ENCODE assay signal across 13 cellular contexts in genomic region chr1:204583909-204584632, GRCh38.
A peak's percentile ranks its signal among the peaks of the same experiment; 100 is the strongest.
DNase-seq lines count a peak whose midpoint lies in the region; ATAC-seq and TF ChIP-seq lines count a peak whose summit lies in the region.
"Had no signal": no experiment of that assay in that cellular context is flagged by ENCODE, and none has a peak within 500 bp of the region (broad histone marks: within the 10 kb centered on the region; RNA-seq: fewer than 3 reads in every experiment).

No MANE protein-coding gene starts in this region.

- H3K27ac Mint-ChIP-seq in activated CD4-positive, alpha-beta memory T cell treated with anti-CD3 and anti-CD28 coated beads, Interleukin-2, amount 10 ng/mL, durations not matched to agents 7 days and 5 days, result peak overlapping the region; percentile 64
- H3K27ac Mint-ChIP-seq in activated CD4-positive, alpha-beta memory T cell treated with anti-CD3 and anti-CD28 coated beads for 36 hours, result no peak overlapping the region
- peak overlapping the region; percentile 67 for H3K27ac Mint-ChIP-seq in stimulated activated memory B cell treated with anti-CD40 and anti-IgM and Interleukin-4, amounts not matched to agents 10 μg/mL and 1 μg/mL and 100 μg/mL, for 72 hours

- POLR2A ChIA-PET in activated CD4-positive, alpha-beta memory T cell treated with anti-CD3 and anti-CD28 coated beads, Interleukin-2, amount 10 ng/mL, durations not matched to agents 7 days and 5 days (lab: Charles Lee), result no interaction called here
- POLR2A ChIA-PET in activated CD4-positive, alpha-beta memory T cell treated with anti-CD3 and anti-CD28 coated beads for 36 hours (lab: Charles Lee), result no interaction called here

- H3K9me3 Mint-ChIP-seq in activated CD4-positive, alpha-beta memory T cell treated with anti-CD3 and anti-CD28 coated beads, Interleukin-2, amount 10 ng/mL, durations not matched to agents 7 days and 5 days, result no peaks in the 10 kb centered on the region
- no peaks in the 10 kb centered on the region for H3K9me3 Mint-ChIP-seq in activated CD4-positive, alpha-beta memory T cell treated with anti-CD3 and anti-CD28 coated beads for 36 hours
- no peaks in the 10 kb centered on the region for H3K9me3 Mint-ChIP-seq in stimulated activated memory B cell treated with anti-CD40 and anti-IgM and Interleukin-4, amounts not matched to agents 10 μg/mL and 1 μg/mL and 100 μg/mL, for 72 hours

- intact Hi-C loops in activated CD4-positive, alpha-beta memory T cell treated with anti-CD3 and anti-CD28 coated beads for 36 hours (cut with micrococcal nuclease), result no loop called here
- intact Hi-C loops in mucosa of descending colon (cut with DNase I, micrococcal nuclease), result no loop called here

- no peak for TF ChIP-seq CTCF in mucosa of descending colon (IDR thresholded peaks at IDR 0.05)
- TF ChIP-seq CTCF in smooth muscle cell (IDR thresholded peaks at IDR 0.05; ENCODE audit: borderline replicate concordance, insufficient read depth, poor library complexity, severe bottlenecking), result no peak

- H3K79me2 ChIP-seq in smooth muscle cell (ENCODE audit: low read depth), result no peaks in the 10 kb centered on the region

- no peaks in the 10 kb centered on the region for H3F3A ChIP-seq in smooth muscle cell (ENCODE audit: low read depth)

- H3K27ac ChIP-seq in smooth muscle cell (ENCODE audit: low read depth), result no peak overlapping the region

- H4K20me1 ChIP-seq in smooth muscle cell (ENCODE audit: low read depth), result no peaks in the 10 kb centered on the region

- H3K36me3 ChIP-seq in mucosa of descending colon (ENCODE audit: low read depth) (no peaks in the 10 kb centered on the region), smooth muscle cell (ENCODE audit: low read depth) (no peaks in the 10 kb centered on the region)

- H3K27me3 ChIP-seq in smooth muscle cell (ENCODE audit: low read depth), result no peaks in the 10 kb centered on the region

- H3K4me3 Mint-ChIP-seq in activated CD4-positive, alpha-beta memory T cell treated with anti-CD3 and anti-CD28 coated beads, Interleukin-2, amount 10 ng/mL, durations not matched to agents 7 days and 5 days, result no peak overlapping the region
- no peak overlapping the region for H3K4me3 Mint-ChIP-seq in activated CD4-positive, alpha-beta memory T cell treated with anti-CD3 and anti-CD28 coated beads for 36 hours
- H3K4me3 Mint-ChIP-seq in stimulated activated memory B cell treated with anti-CD40 and anti-IgM and Interleukin-4, amounts not matched to agents 10 μg/mL and 1 μg/mL and 100 μg/mL, for 72 hours, result no peak overlapping the region

- H3K9me3 ChIP-seq in mucosa of descending colon, result no peaks in the 10 kb centered on the region
- H3K9me3 ChIP-seq in smooth muscle cell (replicated peaks; ENCODE audit: low read depth), result no peaks in the 10 kb centered on the region

- H3K4me2 ChIP-seq in smooth muscle cell, result no peak overlapping the region

- WGBS in smooth muscle cell (ENCODE audit: low lambda C conversion rate), result 94% methylated on average over 4 of the region's 4 CpGs

- no peaks in the 10 kb centered on the region for H3K27me3 Mint-ChIP-seq in activated CD4-positive, alpha-beta memory T cell treated with anti-CD3 and anti-CD28 coated beads, Interleukin-2, amount 10 ng/mL, durations not matched to agents 7 days and 5 days
- H3K27me3 Mint-ChIP-seq in activated CD4-positive, alpha-beta memory T cell treated with anti-CD3 and anti-CD28 coated beads for 36 hours, result no peaks in the 10 kb centered on the region
- no peaks in the 10 kb centered on the region for H3K27me3 Mint-ChIP-seq in stimulated activated memory B cell treated with anti-CD40 and anti-IgM and Interleukin-4, amounts not matched to agents 10 μg/mL and 1 μg/mL and 100 μg/mL, for 72 hours

- no peak for ATAC-seq in stimulated activated memory B cell treated with anti-CD40 and anti-IgM and Interleukin-4, amounts not matched to agents 10 μg/mL and 1 μg/mL and 100 μg/mL, for 72 hours
- ATAC-seq in HG02981 (IDR thresholded peaks at IDR 0.05; ENCODE audit: unreplicated experiment) (no peak), mucosa of descending colon (no peak)

- H2AFZ ChIP-seq in smooth muscle cell (ENCODE audit: low read depth), result no peak overlapping the region

- no peak overlapping the region for H3K9ac ChIP-seq in smooth muscle cell (ENCODE audit: low read depth)

- H3K36me3 Mint-ChIP-seq in activated CD4-positive, alpha-beta memory T cell treated with anti-CD3 and anti-CD28 coated beads, Interleukin-2, amount 10 ng/mL, durations not matched to agents 7 days and 5 days (ENCODE audit: low read depth), result peaks cover 6% of the 10 kb centered on the region
- peaks cover 7% of the 10 kb centered on the region for H3K36me3 Mint-ChIP-seq in activated CD4-positive, alpha-beta memory T cell treated with anti-CD3 and anti-CD28 coated beads for 36 hours
- peaks cover 15% of the 10 kb centered on the region for H3K36me3 Mint-ChIP-seq in stimulated activated memory B cell treated with anti-CD40 and anti-IgM and Interleukin-4, amounts not matched to agents 10 μg/mL and 1 μg/mL and 100 μg/mL, for 72 hours

- H3K4me1 ChIP-seq in mucosa of descending colon (ENCODE audit: low read depth) (no peaks in the 10 kb centered on the region), smooth muscle cell (ENCODE audit: low read depth) (no peaks in the 10 kb centered on the region)

- H3K4me3 ChIP-seq in mucosa of descending colon (no peak overlapping the region), smooth muscle cell (no peak overlapping the region)

- CTCF ChIA-PET in activated CD4-positive, alpha-beta memory T cell treated with anti-CD3 and anti-CD28 coated beads, Interleukin-2, amount 10 ng/mL, durations not matched to agents 7 days and 5 days (lab: Charles Lee), result no interaction called here
- CTCF ChIA-PET in activated CD4-positive, alpha-beta memory T cell treated with anti-CD3 and anti-CD28 coated beads for 36 hours (lab: Charles Lee), result no interaction called here

- no peak for DNase-seq in activated CD4-positive, alpha-beta memory T cell treated with anti-CD3 and anti-CD28 coated beads, Interleukin-2, amount 10 ng/mL, durations not matched to agents 7 days and 5 days
- no peak for DNase-seq in activated CD4-positive, alpha-beta memory T cell treated with anti-CD3 and anti-CD28 coated beads for 36 hours
- DNase-seq in NCI-H2107 treated with DMSO at 0.1 percent for 48 hours (lab: John Stamatoyannopoulos, UW; ENCODE audit: unreplicated experiment), result peak; percentile 97
- peak; percentile 72 for DNase-seq in cerebellar cortex (ENCODE audit: low spot score)
- DNase-seq in mucosa of descending colon, result no peak
- no peak for DNase-seq in smooth muscle cell (lab: John Stamatoyannopoulos, UW; ENCODE audit: unreplicated experiment)
- DNase-seq: activated CD4-positive, alpha-beta T cell treated with anti-CD3 and anti-CD28 coated beads for 48 hours; dermis blood vessel endothelial cell; NCI-H524; occipital lobe; stimulated activated CD4-positive, alpha-beta T cell treated with anti-CD3 and anti-CD28 coated beads, Interleukin-4, amount 100 ng/mL, for 4 hours had no signal

- peaks cover 33% of the 10 kb centered on the region for H3K4me1 Mint-ChIP-seq in activated CD4-positive, alpha-beta memory T cell treated with anti-CD3 and anti-CD28 coated beads, Interleukin-2, amount 10 ng/mL, durations not matched to agents 7 days and 5 days
- H3K4me1 Mint-ChIP-seq in activated CD4-positive, alpha-beta memory T cell treated with anti-CD3 and anti-CD28 coated beads for 36 hours (ENCODE audit: low read depth), result peaks cover 18% of the 10 kb centered on the region
- peaks cover 52% of the 10 kb centered on the region for H3K4me1 Mint-ChIP-seq in stimulated activated memory B cell treated with anti-CD40 and anti-IgM and Interleukin-4, amounts not matched to agents 10 μg/mL and 1 μg/mL and 100 μg/mL, for 72 hours

Comparison
In these comparisons a context has a peak if more than half of its experiments do, and no peak if none do; other contexts are left out.
1. DNase-seq: peak in NCI-H2107 treated with DMSO at 0.1 percent for 48 hours (single experiment) and cerebellar cortex (single experiment); none in activated CD4-positive, alpha-beta memory T cell treated with anti-CD3 and anti-CD28 coated beads, Interleukin-2, amount 10 ng/mL, durations not matched to agents 7 days and 5 days (single experiment), activated CD4-positive, alpha-beta memory T cell treated with anti-CD3 and anti-CD28 coated beads for 36 hours (single experiment), mucosa of descending colon (0 of 3) and smooth muscle cell (single experiment).